Comparison of ENCODE assay signal across 14 cellular contexts in genomic region chr12:34298176-34298970, GRCh38.
"Had no signal": no experiment of that assay in that cellular context is flagged by ENCODE, and none has a peak within 500 bp of the region (broad histone marks: within the 10 kb centered on the region; RNA-seq: fewer than 3 reads in every experiment).

No MANE protein-coding gene starts in this region.

- H3K27ac ChIP-seq: gastrocnemius medialis, heart right ventricle, right lobe of liver, testis had no signal

- H3K4me3 Mint-ChIP-seq: activated CD4-positive, alpha-beta T cell treated with anti-CD3 and anti-CD28 coated beads, Interleukin-2, amount 10 ng/mL, durations not matched to agents 7 days and 5 days; activated naive CD4-positive, alpha-beta T cell treated with anti-CD3 and anti-CD28 coated beads, Interleukin-2, amount 10 ng/mL, durations not matched to agents 7 days and 5 days; endodermal cell; stimulated activated naive CD8-positive, alpha-beta T cell treated with anti-CD3 and anti-CD28 coated beads, Interleukin-15, amount 100 ng/mL, for 72 hours; T-cell had no signal

- H3K27ac Mint-ChIP-seq: activated naive CD4-positive, alpha-beta T cell treated with anti-CD3 and anti-CD28 coated beads, Interleukin-2, amount 10 ng/mL, durations not matched to agents 7 days and 5 days; endodermal cell; naive thymus-derived CD8-positive, alpha-beta T cell; progenitor cell of endocrine pancreas; stimulated activated naive CD8-positive, alpha-beta T cell treated with anti-CD3 and anti-CD28 coated beads, Interleukin-15, amount 100 ng/mL, for 72 hours; T-cell had no signal

- H3K36me3 Mint-ChIP-seq: T-cell had no signal

- H3K9me3 ChIP-seq: gastrocnemius medialis, right lobe of liver, testis had no signal

- H3K9me3 Mint-ChIP-seq: endodermal cell had no signal

- H3K4me1 Mint-ChIP-seq: activated CD4-positive, alpha-beta T cell treated with anti-CD3 and anti-CD28 coated beads, Interleukin-2, amount 10 ng/mL, durations not matched to agents 7 days and 5 days; activated naive CD4-positive, alpha-beta T cell treated with anti-CD3 and anti-CD28 coated beads, Interleukin-2, amount 10 ng/mL, durations not matched to agents 7 days and 5 days; endodermal cell; stimulated activated naive CD8-positive, alpha-beta T cell treated with anti-CD3 and anti-CD28 coated beads, Interleukin-15, amount 100 ng/mL, for 72 hours; T-cell had no signal

- ATAC-seq: gastrocnemius medialis; heart right ventricle; left colon; naive thymus-derived CD8-positive, alpha-beta T cell; right lobe of liver; stimulated activated naive CD8-positive, alpha-beta T cell treated with anti-CD3 and anti-CD28 coated beads, Interleukin-15, amount 100 ng/mL, for 72 hours; T-cell had no signal

- H3K4me3 ChIP-seq: gastrocnemius medialis, heart right ventricle, right lobe of liver, testis had no signal

- H3K36me3 ChIP-seq: gastrocnemius medialis, heart right ventricle, right lobe of liver had no signal

- H3K27me3 Mint-ChIP-seq: activated CD4-positive, alpha-beta T cell treated with anti-CD3 and anti-CD28 coated beads, Interleukin-2, amount 10 ng/mL, durations not matched to agents 7 days and 5 days; activated naive CD4-positive, alpha-beta T cell treated with anti-CD3 and anti-CD28 coated beads, Interleukin-2, amount 10 ng/mL, durations not matched to agents 7 days and 5 days; progenitor cell of endocrine pancreas; stimulated activated naive CD8-positive, alpha-beta T cell treated with anti-CD3 and anti-CD28 coated beads, Interleukin-15, amount 100 ng/mL, for 72 hours; T-cell had no signal

- H3K27me3 ChIP-seq: gastrocnemius medialis, right lobe of liver, testis had no signal

- DNase-seq: activated CD4-positive, alpha-beta T cell treated with anti-CD3 and anti-CD28 coated beads, Interleukin-2, amount 10 ng/mL, durations not matched to agents 7 days and 5 days; activated naive CD4-positive, alpha-beta T cell treated with anti-CD3 and anti-CD28 coated beads, Interleukin-2, amount 10 ng/mL, durations not matched to agents 7 days and 5 days; endodermal cell; gastrocnemius medialis; left colon; nucleus accumbens; stimulated activated naive CD8-positive, alpha-beta T cell treated with anti-CD3 and anti-CD28 coated beads, Interleukin-15, amount 100 ng/mL, for 72 hours; T-cell; T-helper 9 cell; testis had no signal

- H3K4me1 ChIP-seq: gastrocnemius medialis, heart right ventricle, right lobe of liver, testis had no signal
